In genomic region chr6:147421903-147422302, GRCh38 we compare ENCODE assay signal across 24 cellular contexts.
"Had no signal": no experiment of that assay in that cellular context is flagged by ENCODE, and none has a peak within 500 bp of the region (broad histone marks: within the 10 kb centered on the region; RNA-seq: fewer than 3 reads in every experiment).

No MANE protein-coding gene starts in this region.

- H2AFZ ChIP-seq: hepatocyte had no signal

- H3K27ac ChIP-seq: gastrocnemius medialis, heart left ventricle, hepatocyte, left lung, prostate gland, thoracic aorta, tibial nerve, upper lobe of left lung had no signal

- H3K27me3 ChIP-seq: gastrocnemius medialis, heart left ventricle, hepatocyte, left lung, tibial nerve, upper lobe of left lung had no signal

- H3K9me3 ChIP-seq: gastrocnemius medialis, prostate gland, thoracic aorta, upper lobe of left lung had no signal

- H3K4me1 ChIP-seq: gastrocnemius medialis, heart left ventricle, left lung, prostate gland, tibial nerve, upper lobe of left lung had no signal

- H3K4me2 ChIP-seq: hepatocyte had no signal

- DNase-seq: cortex of kidney; effector memory CD8-positive, alpha-beta T cell; foreskin fibroblast; gastrocnemius medialis; heart left ventricle; left cardiac atrium; left lung; mesendoderm; midbrain; naive thymus-derived CD4-positive, alpha-beta T cell; nucleus accumbens; right cardiac atrium; small intestine; stimulated activated CD4-positive, alpha-beta T cell treated with anti-CD3 and anti-CD28 coated beads, Interleukin-15, amount 100 ng/mL, for 24 hours; stimulated activated CD4-positive, alpha-beta T cell treated with anti-CD3 and anti-CD28 coated beads, Interleukin-2, amount 100 ng/mL, for 48 hours; stimulated activated naive B cell treated with anti-CD40 and anti-IgM and Interleukin-4, amounts not matched to agents 10 μg/mL and 1 μg/mL and 100 μg/mL, for 72 hours; upper lobe of left lung had no signal

- ATAC-seq: effector memory CD8-positive, alpha-beta T cell; gastrocnemius medialis; heart left ventricle; left cardiac atrium; left lung; naive thymus-derived CD4-positive, alpha-beta T cell; right cardiac atrium; stimulated activated naive B cell treated with anti-CD40 and anti-IgM and Interleukin-4, amounts not matched to agents 10 μg/mL and 1 μg/mL and 100 μg/mL, for 72 hours had no signal

- H3K4me3 ChIP-seq: gastrocnemius medialis, heart left ventricle, hepatocyte, left lung, prostate gland, thoracic aorta, tibial nerve, upper lobe of left lung had no signal

- H3K36me3 ChIP-seq: gastrocnemius medialis, heart left ventricle, left lung, prostate gland, thoracic aorta, tibial nerve, upper lobe of left lung had no signal

- FAIRE-seq: endometrium, islet of Langerhans, small intestine, urothelium cell line had no signal

- H3K79me2 ChIP-seq: hepatocyte had no signal
